34 cellular contexts compared by ENCODE assay signal in genomic region chr4:141656031-141656430, GRCh38. TPM values are rescaled to one million over a fixed set of nuclear protein-coding genes. Genes with fewer than 3 reads are reported as not detected.
"Had no signal": no experiment of that assay in that cellular context is flagged by ENCODE, and none has a peak within 500 bp of the region (broad histone marks: within the 10 kb centered on the region; RNA-seq: fewer than 3 reads in every experiment).

No MANE protein-coding gene starts in this region.

- H3K27ac ChIP-seq: adrenal gland, ascending aorta, body of pancreas, brain microvascular endothelial cell, breast epithelium, cardiac muscle cell had no signal

- ATAC-seq: activated naive CD4-positive, alpha-beta T cell treated with anti-CD3 and anti-CD28 coated beads, Interleukin-2, amount 50 U/mL, for 72 hours; activated naive CD8-positive, alpha-beta T cell treated with anti-CD3 and anti-CD28 coated beads, Interleukin-2, amount 50 U/mL, for 24 hours; activated T-cell treated with anti-CD3 and anti-CD28 coated beads, Interleukin-2, amount 50 U/mL, for 4 hours; activated T-cell treated with anti-CD3 and anti-CD28 coated beads, Interleukin-2, amount 50 U/mL, for 72 hours; activated T-helper 17 cell treated with anti-CD3 and anti-CD28 coated beads, Interleukin-2, amount 50 U/mL, for 72 hours; body of pancreas had no signal

- H3K9me3 ChIP-seq: adrenal gland, ascending aorta, body of pancreas, breast epithelium had no signal

- H3K4me3 ChIP-seq: adrenal gland, ascending aorta, body of pancreas, breast epithelium, cardiac muscle cell had no signal

- H3K36me3 ChIP-seq: adrenal gland, brain microvascular endothelial cell, breast epithelium, cardiac muscle cell had no signal

- H3K4me1 ChIP-seq: breast epithelium had no signal

- FAIRE-seq: astrocyte, bronchial epithelial cell had no signal

- DNase-seq: activated effector memory CD4-positive, alpha-beta T cell treated with anti-CD3 and anti-CD28 coated beads, Interleukin-2, amount 50 U/mL, for 16 hours; activated effector memory CD4-positive, alpha-beta T cell treated with Interleukin-2 at 50 U/mL for 16 hours; activated gamma-delta T cell; activated gamma-delta T cell treated with Interleukin-2 at 50 U/mL for 16 hours; activated naive CD4-positive, alpha-beta T cell; activated naive CD4-positive, alpha-beta T cell treated with anti-CD3 and anti-CD28 coated beads for 36 hours; activated naive CD4-positive, alpha-beta T cell treated with anti-CD3 and anti-CD28 coated beads, Interleukin-2, amount 10 ng/mL, durations not matched to agents 7 days and 5 days; activated naive CD4-positive, alpha-beta T cell treated with anti-CD3 and anti-CD28 coated beads, Interleukin-2, amount 50 U/mL, for 16 hours; activated naive CD4-positive, alpha-beta T cell treated with Interleukin-2 at 50 U/mL for 16 hours; activated naive CD8-positive, alpha-beta T cell treated with anti-CD3 and anti-CD28 coated beads for 36 hours; activated naive CD8-positive, alpha-beta T cell treated with anti-CD3 and anti-CD28 coated beads, Interleukin-2, amount 10 ng/mL, durations not matched to agents 7 days and 5 days; activated naive CD8-positive, alpha-beta T cell treated with anti-CD3 and anti-CD28 coated beads, Interleukin-2, amount 50 U/mL, for 24 hours; activated T-cell treated with anti-CD3 and anti-CD28 coated beads, Interleukin-2, amount 50 U/mL, for 1 hour; activated T-cell treated with anti-CD3 and anti-CD28 coated beads, Interleukin-2, amount 50 U/mL, for 24 hours; activated T-cell treated with anti-CD3 and anti-CD28 coated beads, Interleukin-2, amount 50 U/mL, for 4 hours; activated T-cell treated with anti-CD3 and anti-CD28 coated beads, Interleukin-2, amount 50 U/mL, for 48 hours; activated T-cell treated with anti-CD3 and anti-CD28 coated beads, Interleukin-2, amount 50 U/mL, for 72 hours; adrenal gland; amniotic stem cell; amygdala; anterior cingulate cortex; aorta; body of pancreas; brain microvascular endothelial cell; caudate nucleus; central memory CD4-positive, alpha-beta T cell; cerebellar nuclear complex had no signal

- H3K27me3 ChIP-seq: adrenal gland, ascending aorta, body of pancreas, brain microvascular endothelial cell, breast epithelium, cardiac muscle cell had no signal

RNA-seq across cellular contexts. Expression of gene IL15, which starts 19.6 kb away (rescaled TPM):
- total RNA-seq: cardiac muscle cell had no signal
- polyA plus RNA-seq: cardiac muscle cell had no signal
